In genomic region chr2:58562281-58562680, GRCh38 we compare ENCODE assay signal across 25 cellular contexts.
DNase-seq lines count a peak whose midpoint lies in the region; ATAC-seq, FAIRE-seq and TF ChIP-seq lines count a peak whose summit lies in the region.
"Had no signal": no experiment of that assay in that cellular context is flagged by ENCODE, and none has a peak within 500 bp of the region (broad histone marks: within the 10 kb centered on the region; RNA-seq: fewer than 3 reads in every experiment).

No MANE protein-coding gene starts in this region.

- H3K9me3 ChIP-seq in HCT116 (ENCODE audit: control insufficient read depth in 1 of 2, insufficient read depth in 1 of 2, low read depth in 1 of 2, low read length in 2 of 2) (no peaks in the 10 kb centered on the region), adipocyte (ENCODE audit: control insufficient read depth, low read length) (no peaks in the 10 kb centered on the region), pancreas (no peaks in the 10 kb centered on the region)
- H3K9me3 ChIP-seq: BLaER1 treated with 17β-estradiol and CSF1 and Interleukin-3, amounts not matched to agents 10 nM and 100 nM; neutrophil; psoas muscle; upper lobe of left lung had no signal

- H3K4me2 ChIP-seq in HCT116 (ENCODE audit: low read length), result peak overlapping the region; percentile 7; the same call in 1 of the 2 replicates
- H3K4me2 ChIP-seq: BLaER1 treated with 17β-estradiol and CSF1 and Interleukin-3, amounts not matched to agents 10 nM and 100 nM; GM23338 had no signal

- DNase-seq in AG04449 (ENCODE audit: low read depth, low spot score), result peak; percentile 21
- DNase-seq in HCT116 (ENCODE audit: low read depth, low spot score), result no peak
- DNase-seq in adipocyte (ENCODE audit: low read depth), result peak; percentile 11
- peak; percentile 33 for DNase-seq in left kidney (ENCODE audit: low read depth, low spot score)
- DNase-seq in DMS153 treated with DMSO at 0.1 percent for 48 hours (lab: John Stamatoyannopoulos, UW; ENCODE audit: unreplicated experiment), result no peak
- no peak for DNase-seq in pancreas
- DNase-seq: activated CD4-positive, alpha-beta T cell treated with anti-CD3 and anti-CD28 coated beads, Interleukin-2, amount 10 ng/mL, durations not matched to agents 7 days and 5 days; activated naive CD4-positive, alpha-beta T cell treated with anti-CD3 and anti-CD28 coated beads for 36 hours; activated T-cell treated with anti-CD3 and anti-CD28 coated beads, Interleukin-2, amount 50 U/mL, for 48 hours; amygdala; Karpas-422; NCI-H1048; NCI-H187; psoas muscle; RPMI8226; stimulated activated CD4-positive, alpha-beta T cell treated with anti-CD3 and anti-CD28 coated beads, Interleukin-2, amount 100 ng/mL, for 24 hours had no signal

- H3K27ac ChIP-seq in HCT116 (ENCODE audit: low read depth, low read length), result no peak overlapping the region
- no peak overlapping the region for H3K27ac ChIP-seq in pancreas
- H3K27ac ChIP-seq: BLaER1 treated with 17β-estradiol and CSF1 and Interleukin-3, amounts not matched to agents 10 nM and 100 nM; neutrophil; psoas muscle; skin epidermis; upper lobe of left lung had no signal

- RAD21 ChIA-PET in HCT116 (lab: Charles Lee; ENCODE audit: low non-redundant PET in 1 of 2, low total read pairs in 2 of 2, uncharacterized antibody in 2 of 2, unreplicated experiment in 2 of 2), result no interaction called here

- H3K36me3 ChIP-seq in HCT116 (ENCODE audit: control insufficient read depth in 1 of 2, insufficient read depth in 2 of 2, low read length in 2 of 2) (no peaks in the 10 kb centered on the region), adipocyte (ENCODE audit: control insufficient read depth, insufficient read depth, low read length, severe bottlenecking) (no peaks in the 10 kb centered on the region), pancreas (no peaks in the 10 kb centered on the region)
- H3K36me3 ChIP-seq: BLaER1 treated with 17β-estradiol and CSF1 and Interleukin-3, amounts not matched to agents 10 nM and 100 nM; neutrophil; upper lobe of left lung had no signal

- no TSS peak for BruUV-seq in HCT116 (replicated peaks; lab: Mats Ljungman, UMichigan)

- no peak for TF ChIP-seq RAD21 in HCT116 (IDR thresholded peaks at IDR 0.05; ENCODE audit: low read depth)

- H2AFZ ChIP-seq in HCT116 (ENCODE audit: low read depth, low read length, poor library complexity, severe bottlenecking), result no peak overlapping the region

- TF ChIP-seq CTCF in AG04449 (IDR thresholded peaks at IDR 0.05; ENCODE audit: insufficient read depth, low read length, missing control alignments) (no peak), HCT116 (IDR thresholded peaks at IDR 0.05 in 2 of 3, conservative IDR thresholded peaks at IDR 0.05 in 1 of 3; ENCODE audit: borderline replicate concordance in 1 of 3, insufficient read depth in 1 of 3, low read depth in 2 of 3, low read length in 2 of 3) (no peak), pancreas (IDR thresholded peaks at IDR 0.05) (no peak)

- CTCF ChIA-PET in AG04449 (lab: Yijun Ruan, JAX), result no interaction called here
- CTCF ChIA-PET in HCT116 (lab: Charles Lee), result no interaction called here

- H3K27me3 ChIP-seq in HCT116 (ENCODE audit: insufficient read depth, low read length), result no peaks in the 10 kb centered on the region
- no peaks in the 10 kb centered on the region for H3K27me3 ChIP-seq in adipocyte (replicated peaks; ENCODE audit: control insufficient read depth, insufficient read depth, low read length)
- peaks cover 0 to 5% (median 0%) of the 10 kb centered on the region in 4 donors for H3K27me3 ChIP-seq in pancreas
- H3K27me3 ChIP-seq: BLaER1 treated with 17β-estradiol and CSF1 and Interleukin-3, amounts not matched to agents 10 nM and 100 nM; neutrophil; upper lobe of left lung had no signal

- H3K9ac ChIP-seq in HCT116 (ENCODE audit: low read length) (no peak overlapping the region), adipocyte (ENCODE audit: low read length) (no peak overlapping the region)
- H3K9ac ChIP-seq: BLaER1 treated with 17β-estradiol and CSF1 and Interleukin-3, amounts not matched to agents 10 nM and 100 nM had no signal

- H4K20me1 ChIP-seq in HCT116 (ENCODE audit: insufficient read depth), result no peaks in the 10 kb centered on the region
- H4K20me1 ChIP-seq: BLaER1 treated with 17β-estradiol and CSF1 and Interleukin-3, amounts not matched to agents 10 nM and 100 nM had no signal

- H3K79me2 ChIP-seq in HCT116 (ENCODE audit: insufficient read depth, low read length), result no peaks in the 10 kb centered on the region

- H3K4me1 ChIP-seq in HCT116 (ENCODE audit: control insufficient read depth in 1 of 2, insufficient read depth in 2 of 2, low read length in 2 of 2), result peaks cover 4 to 8% of the 10 kb centered on the region in 2 experiments; a peak in 3 of 4 replicates
- H3K4me1 ChIP-seq in adipocyte (ENCODE audit: control insufficient read depth, insufficient read depth, low read length), result peaks cover 7% of the 10 kb centered on the region
- H3K4me1 ChIP-seq in pancreas, result no peaks in the 10 kb centered on the region
- H3K4me1 ChIP-seq: BLaER1 treated with 17β-estradiol and CSF1 and Interleukin-3, amounts not matched to agents 10 nM and 100 nM; psoas muscle had no signal

- H3K4me3 ChIP-seq in AG04449 (ENCODE audit: low read depth, low read length) (no peak overlapping the region), HCT116 (replicated peaks in 1 of 2; ENCODE audit: low read depth in 1 of 2, low read length in 2 of 2) (no peak overlapping the region), adipocyte (ENCODE audit: low read length) (no peak overlapping the region), pancreas (no peak overlapping the region)
- H3K4me3 ChIP-seq: BLaER1 treated with 17β-estradiol and CSF1 and Interleukin-3, amounts not matched to agents 10 nM and 100 nM; GM23338; psoas muscle; skin epidermis; upper lobe of left lung had no signal

- H3K9me2 ChIP-seq in HCT116 (ENCODE audit: insufficient read depth), result no peaks in the 10 kb centered on the region

- 38 to 46% methylated on average over 2 of the region's 2 CpGs for WGBS in pancreas, 2 donors

- POLR2A ChIA-PET in AG04449 (lab: Yijun Ruan, JAX) (no interaction called here), HCT116 (lab: Charles Lee) (no interaction called here)

- no peak for TF ChIP-seq POLR2A in HCT116 (IDR thresholded peaks at IDR 0.05; ENCODE audit: borderline replicate concordance, extremely low read depth, insufficient read depth, insufficient read length)

- no peak for FAIRE-seq in pancreas (lab: Jason Lieb, UNC)
- FAIRE-seq: keratinocyte had no signal

- intact Hi-C loops in HCT116 (cut with micrococcal nuclease) (no loop called here), pancreas (cut with DNase I) (no loop called here)

- ATAC-seq in HCT116 (no peak), HG03039 (IDR thresholded peaks at IDR 0.05; ENCODE audit: unreplicated experiment) (no peak), HG03565 (IDR thresholded peaks at IDR 0.05; ENCODE audit: unreplicated experiment) (no peak), pancreas (no peak)
- ATAC-seq: GM23338, psoas muscle, SK-N-SH treated with all-trans-retinoic acid at 6 μM for 48 hours had no signal

TF ChIP-seq in HCT116, 20 proteins besides CTCF, POLR2A, EP300 and RAD21 (continues in another document):
- TF ChIP-seq CBX3 (IDR thresholded peaks at IDR 0.05; ENCODE audit: low read depth) (no peak), SP1 (IDR thresholded peaks at IDR 0.05; ENCODE audit: low read depth) (no peak), EGR1 (IDR thresholded peaks at IDR 0.05; ENCODE audit: low read depth) (no peak), ZFX (IDR thresholded peaks at IDR 0.05) (no peak), FOSL1 (IDR thresholded peaks at IDR 0.05; ENCODE audit: low read depth) (no peak), POLR2AphosphoS5 (IDR thresholded peaks at IDR 0.05; ENCODE audit: low read depth, low read length) (no peak), ZNF274 (IDR thresholded peaks at IDR 0.05; ENCODE audit: low read depth, low read length) (no peak), ZBTB33 (IDR thresholded peaks at IDR 0.05; ENCODE audit: extremely low read depth, insufficient replicate concordance, low read length) (no peak), EZH2phosphoT487 (IDR thresholded peaks at IDR 0.05; ENCODE audit: borderline replicate concordance) (no peak), SIN3A (IDR thresholded peaks at IDR 0.05; ENCODE audit: low read depth) (no peak), JUND (IDR thresholded peaks at IDR 0.05) (no peak), CEBPB (IDR thresholded peaks at IDR 0.05; ENCODE audit: low read depth) (no peak)

Comparison
In these comparisons a context has a peak if more than half of its experiments do, and no peak if none do; other contexts are left out.
1. DNase-seq: peak in AG04449 (single experiment), adipocyte (single experiment) and left kidney (single experiment); none in HCT116 (single experiment), DMS153 treated with DMSO at 0.1 percent for 48 hours (single experiment) and pancreas (0 of 6).